10 cellular contexts compared by ENCODE assay signal in genomic region chr15:89999676-90000174, GRCh38. TPM values are rescaled to one million over a fixed set of nuclear protein-coding genes. Genes with fewer than 3 reads are reported as not detected.
DNase-seq lines count a peak whose midpoint lies in the region; ATAC-seq and TF ChIP-seq lines count a peak whose summit lies in the region.
"Had no signal": no experiment of that assay in that cellular context is flagged by ENCODE, and none has a peak within 500 bp of the region (broad histone marks: within the 10 kb centered on the region; RNA-seq: fewer than 3 reads in every experiment).

No MANE protein-coding gene starts in this region.

- TF ChIP-seq POLR2A in gastrocnemius medialis (IDR thresholded peaks at IDR 0.05), result no peak

- H3K27ac ChIP-seq in GM23248 (peak overlapping the region; percentile 78; the same call in 1 of the 2 replicates), right atrium auricular region (peak overlapping the region; percentile 75 to 83), gastrocnemius medialis (peak overlapping the region; percentile 63 to 78 (median 70))

- H3K4me2 ChIP-seq in GM23248 (ENCODE audit: unreplicated experiment), result peak overlapping the region; percentile 100

- in situ Hi-C loops in GM23248 (cut with MboI) (no loop called here), gastrocnemius medialis (cut with MboI; ENCODE audit: low sequenced_read_pairs in 4 of 4) (loop anchor here in 1 of 4 donors (10.0 kb wide), 1 partner anchor 75 kb away; no protein-coding TSS in a partner anchor)

- intact Hi-C loops in gastrocnemius medialis (cut with DNase I; ENCODE audit: low total_unique reads), result loop anchor here (5.0 to 10.0 kb wide), 3 partner anchors 98 to 1085 kb away; partner anchors contain the start of genes AP3S2 and MFGE8

- no peaks in the 10 kb centered on the region for H3K36me3 ChIP-seq in GM23248 (ENCODE audit: low read depth)
- H3K36me3 ChIP-seq in right atrium auricular region, result no peaks in the 10 kb centered on the region
- H3K36me3 ChIP-seq in gastrocnemius medialis, result no peaks in the 10 kb centered on the region

- peak overlapping the region; percentile 95 for H2AFZ ChIP-seq in GM23248

- no peak for ATAC-seq in activated T-helper 17 cell treated with anti-CD3 and anti-CD28 coated beads, Interleukin-2, amount 50 U/mL, for 72 hours (replicated peaks)
- ATAC-seq in gastrocnemius medialis, result no peak
- ATAC-seq in GM19452 (IDR thresholded peaks at IDR 0.05; ENCODE audit: unreplicated experiment), result no peak

- H3K9me3 ChIP-seq in GM23248 (ENCODE audit: low read depth), result no peaks in the 10 kb centered on the region
- no peaks in the 10 kb centered on the region for H3K9me3 ChIP-seq in right atrium auricular region
- no peaks in the 10 kb centered on the region for H3K9me3 ChIP-seq in gastrocnemius medialis

- H3K4me1 ChIP-seq in GM23248 (ENCODE audit: insufficient read depth), result peaks cover 38% of the 10 kb centered on the region
- peaks cover 0 to 38% of the 10 kb centered on the region in 2 donors for H3K4me1 ChIP-seq in right atrium auricular region
- peaks cover 15 to 20% of the 10 kb centered on the region in 2 donors for H3K4me1 ChIP-seq in gastrocnemius medialis

- H3K9me2 ChIP-seq in GM23248 (ENCODE audit: insufficient read depth), result no peaks in the 10 kb centered on the region

- H3K27ac Mint-ChIP-seq in activated T-helper 17 cell treated with anti-CD3 and anti-CD28 coated beads, Interleukin-2, amount 50 U/mL, for 72 hours, result no peak overlapping the region
- H3K27ac Mint-ChIP-seq in T-helper 2 cell treated with Interferon-gamma antibody and Interleukin-4, amounts not matched to agents 5 μg/mL and 100 μg/mL, for 36 hours, result no peak overlapping the region

- peak overlapping the region; percentile 93 for H3K4me3 ChIP-seq in GM23248
- peak overlapping the region; percentile 82 to 92 for H3K4me3 ChIP-seq in right atrium auricular region
- H3K4me3 ChIP-seq in gastrocnemius medialis, result peak overlapping the region; percentile 31 to 67 (median 49)

- TF ChIP-seq CTCF in right atrium auricular region (IDR thresholded peaks at IDR 0.05), result no peak
- no peak for TF ChIP-seq CTCF in gastrocnemius medialis (IDR thresholded peaks at IDR 0.05 in 4 of 5, conservative IDR thresholded peaks at IDR 0.05 in 1 of 5)

- peak overlapping the region; percentile 94 for H3K9ac ChIP-seq in GM23248

- H3K4me1 Mint-ChIP-seq in activated T-helper 17 cell treated with anti-CD3 and anti-CD28 coated beads, Interleukin-2, amount 50 U/mL, for 72 hours, result peaks cover 27% of the 10 kb centered on the region
- H3K4me1 Mint-ChIP-seq in T-helper 2 cell treated with Interferon-gamma antibody and Interleukin-4, amounts not matched to agents 5 μg/mL and 100 μg/mL, for 36 hours (ENCODE audit: low read depth), result peaks cover 26% of the 10 kb centered on the region

- H3F3A ChIP-seq in GM23248 (ENCODE audit: insufficient read depth), result peaks cover 43% of the 10 kb centered on the region

- DNase-seq in GM23248 (peak; percentile 53), right atrium auricular region (ENCODE audit: low spot score) (no peak), gastrocnemius medialis (no peak), COR-L47 (lab: John Stamatoyannopoulos, UW) (no peak)
- no peak for DNase-seq in T-helper 2 cell treated with Interferon-gamma antibody and Interleukin-4, amounts not matched to agents 5 μg/mL and 100 μg/mL, for 36 hours (ENCODE audit: low spot score)
- DNase-seq in stimulated activated CD4-positive, alpha-beta T cell treated with anti-CD3 and anti-CD28 coated beads, Interleukin-1b, Interleukin-23, amount 100 ng/mL, for 48 hours, result no peak
- DNase-seq: activated CD4-positive, alpha-beta T cell treated with anti-CD3 and anti-CD28 coated beads, Interleukin-2, amount 50 U/mL, for 4 hours; stimulated activated CD4-positive, alpha-beta T cell treated with anti-CD3 and anti-CD28 coated beads, Interleukin-4, amount 100 ng/mL, for 1 hour had no signal

- H3K4me3 Mint-ChIP-seq in activated T-helper 17 cell treated with anti-CD3 and anti-CD28 coated beads, Interleukin-2, amount 50 U/mL, for 72 hours, result peak overlapping the region; percentile 13
- no peak overlapping the region for H3K4me3 Mint-ChIP-seq in T-helper 2 cell treated with Interferon-gamma antibody and Interleukin-4, amounts not matched to agents 5 μg/mL and 100 μg/mL, for 36 hours

- H3K27me3 ChIP-seq in GM23248 (replicated peaks; ENCODE audit: insufficient read depth) (no peaks in the 10 kb centered on the region), right atrium auricular region (no peaks in the 10 kb centered on the region), gastrocnemius medialis (no peaks in the 10 kb centered on the region)

- no peaks in the 10 kb centered on the region for H3K9me3 Mint-ChIP-seq in activated T-helper 17 cell treated with anti-CD3 and anti-CD28 coated beads, Interleukin-2, amount 50 U/mL, for 72 hours
- no peaks in the 10 kb centered on the region for H3K9me3 Mint-ChIP-seq in T-helper 2 cell treated with Interferon-gamma antibody and Interleukin-4, amounts not matched to agents 5 μg/mL and 100 μg/mL, for 36 hours

- 7 to 9% methylated on average over 12 to 13 of the region's 13 CpGs for WGBS in GM23248 (ENCODE audit: low coverage in 1 of 2, low lambda C conversion rate in 2 of 2, missing lambda C conversion rate in 2 of 2), 2 experiments

- no peaks in the 10 kb centered on the region for H4K20me1 ChIP-seq in GM23248 (ENCODE audit: insufficient read depth)

- peaks cover 18% of the 10 kb centered on the region for H3K79me2 ChIP-seq in GM23248 (ENCODE audit: insufficient read depth)

- peaks cover 2% of the 10 kb centered on the region for H3K36me3 Mint-ChIP-seq in activated T-helper 17 cell treated with anti-CD3 and anti-CD28 coated beads, Interleukin-2, amount 50 U/mL, for 72 hours (ENCODE audit: low read depth)
- H3K36me3 Mint-ChIP-seq in T-helper 2 cell treated with Interferon-gamma antibody and Interleukin-4, amounts not matched to agents 5 μg/mL and 100 μg/mL, for 36 hours (ENCODE audit: low read depth), result peaks cover 13% of the 10 kb centered on the region

- no peaks in the 10 kb centered on the region for H3K27me3 Mint-ChIP-seq in activated T-helper 17 cell treated with anti-CD3 and anti-CD28 coated beads, Interleukin-2, amount 50 U/mL, for 72 hours
- peaks cover 13% of the 10 kb centered on the region for H3K27me3 Mint-ChIP-seq in T-helper 2 cell treated with Interferon-gamma antibody and Interleukin-4, amounts not matched to agents 5 μg/mL and 100 μg/mL, for 36 hours (ENCODE audit: low read depth)

RNA-seq across cellular contexts. Expression of gene ZNF710, which starts 1.4 kb away (rescaled TPM):
- total RNA-seq in GM23248 (2014; rRNA removed; shearing (Covaris generic)), result 12.0 and 18.2 TPM in 2 replicates
- polyA plus RNA-seq in GM23248 (2016; fragmentation: Nextera tagmentation; extraction: Ambion mirVana), result 2.8 and 2.9 TPM in 2 replicates
- 10 to 100 TPM; 12.2 to 15.4 TPM for total RNA-seq in activated T-helper 17 cell treated with anti-CD3 and anti-CD28 coated beads, Interleukin-2, amount 50 U/mL, for 72 hours
- total RNA-seq in right atrium auricular region (1 to 10 TPM; 3.4 to 5.2 TPM), gastrocnemius medialis (1 to 10 TPM; 2.6 to 5.4 (median 3.2) TPM)
